ENCODE assay signal across 1 cellular context in genomic region chr12:5865397-5865796, GRCh38.
A peak's percentile ranks its signal among the peaks of the same experiment; 100 is the strongest.
TF ChIP-seq lines count a peak whose summit lies in the region.

No MANE protein-coding gene starts in this region.

TF ChIP-seq in HEK293, 187 proteins besides CTCF, POLR2A, EP300 and RAD21 (continued from another document):
- TF ChIP-seq ZNF148 (tag by site-specific recombination; IDR thresholded peaks at IDR 0.05; ENCODE audit: borderline replicate concordance) (peak; percentile 75), ZNF423 (tag by site-specific recombination; IDR thresholded peaks at IDR 0.05) (no peak), ZNF624 (tag by site-specific recombination; IDR thresholded peaks at IDR 0.05) (no peak)
TF ChIP-seq in HEK293: peak in this region for 3.
